In genomic region chr17:75893305-75894048, GRCh38 we compare ENCODE assay signal across 14 cellular contexts. TPM values are rescaled to one million over a fixed set of nuclear protein-coding genes. Genes with fewer than 3 reads are reported as not detected.
DNase-seq lines count a peak whose midpoint lies in the region; ATAC-seq and TF ChIP-seq lines count a peak whose summit lies in the region.
"Had no signal": no experiment of that assay in that cellular context is flagged by ENCODE, and none has a peak within 500 bp of the region (broad histone marks: within the 10 kb centered on the region; RNA-seq: fewer than 3 reads in every experiment).

No MANE protein-coding gene starts in this region.

- no peak overlapping the region for H3K4me2 ChIP-seq in mammary epithelial cell (ENCODE audit: insufficient read depth, low read depth, low read length)

- H3K9ac ChIP-seq in mucosa of stomach (ENCODE audit: low read length) (peak overlapping the region; percentile 8), mammary epithelial cell (ENCODE audit: insufficient read depth, low read length) (no peak overlapping the region)

- DNase-seq in AG04450 (ENCODE audit: low read depth, low spot score) (no peak), NCI-H1092 (lab: John Stamatoyannopoulos, UW) (no peak), EL (no peak), mammary epithelial cell (no peak), COLO829 (ENCODE audit: low spot score) (no peak)
- DNase-seq in CD8-positive, alpha-beta T cell: no peak
- DNase-seq: cerebellar nuclear complex; NCI-H2029; NCI-H748 treated with DMSO at 0.1 percent for 48 hours; stimulated activated CD4-positive, alpha-beta T cell treated with anti-CD3 and anti-CD28 coated beads, Interleukin-15, amount 100 ng/mL, for 24 hours had no signal

- no peak overlapping the region for H2AFZ ChIP-seq in mammary epithelial cell (ENCODE audit: low read depth, low read length)

- no peak overlapping the region for H3K4me3 Mint-ChIP-seq in CD8-positive, alpha-beta T cell
- H3K4me3 Mint-ChIP-seq in activated naive CD8-positive, alpha-beta T cell: peak overlapping the region; percentile 70

- peaks cover 25% of the 10 kb centered on the region for H3K4me1 Mint-ChIP-seq in CD8-positive, alpha-beta T cell (ENCODE audit: low read depth)
- peaks cover 23% of the 10 kb centered on the region for H3K4me1 Mint-ChIP-seq in activated naive CD8-positive, alpha-beta T cell (ENCODE audit: low read depth)

- H3K4me1 ChIP-seq in CD8-positive, alpha-beta T cell (ENCODE audit: insufficient read depth, low read length): peaks cover 20% of the 10 kb centered on the region
- H3K4me1 ChIP-seq in mucosa of stomach (ENCODE audit: control insufficient read depth, insufficient read depth, low read length) (peaks cover 29% of the 10 kb centered on the region), mammary epithelial cell (ENCODE audit: insufficient read depth, low read length) (peaks cover 8% of the 10 kb centered on the region)

- in situ Hi-C loops in mammary epithelial cell (cut with MboI; ENCODE audit: low sequenced_read_pairs in 2 of 2): loop anchor here in 1 of 2 donors (25.0 kb wide), 1 partner anchor 231 kb away; the partner anchor contains the start of genes RECQL5 and SAP30BP

- H3K4me3 ChIP-seq in AG04450 (ENCODE audit: low read depth, low read length) (no peak overlapping the region), mucosa of stomach (ENCODE audit: low read length) (no peak overlapping the region), mammary epithelial cell (replicated peaks in 1 of 3; ENCODE audit: insufficient read depth in 1 of 3, low read depth in 2 of 3, low read length in 3 of 3) (no peak overlapping the region)
- H3K4me3 ChIP-seq in CD8-positive, alpha-beta T cell (ENCODE audit: low read depth, low read length): no peak overlapping the region
- H3K4me3 ChIP-seq: thoracic aorta had no signal

- H3K27me3 Mint-ChIP-seq in CD8-positive, alpha-beta T cell (ENCODE audit: low read depth): no peaks in the 10 kb centered on the region
- no peaks in the 10 kb centered on the region for H3K27me3 Mint-ChIP-seq in activated naive CD8-positive, alpha-beta T cell

- BruUV-seq in mammary epithelial cell (replicated peaks; lab: Mats Ljungman, UMichigan): no TSS peak

- no peak for TF ChIP-seq CTCF in AG04450 (IDR thresholded peaks at IDR 0.05; ENCODE audit: low read depth, low read length)
- no peak for TF ChIP-seq CTCF in CD8-positive, alpha-beta T cell (IDR thresholded peaks at IDR 0.05)
- no peak for TF ChIP-seq CTCF in mammary epithelial cell (conservative IDR thresholded peaks at IDR 0.05 in 1 of 2, IDR thresholded peaks at IDR 0.05 in 1 of 2; ENCODE audit: extremely low read depth in 1 of 2, insufficient read depth in 1 of 2, low read depth in 1 of 2, low read length in 2 of 2)

- H3K27me3 ChIP-seq in AG04450 (ENCODE audit: control insufficient read depth, insufficient read depth, low read length): no peaks in the 10 kb centered on the region
- H3K27me3 ChIP-seq in CD8-positive, alpha-beta T cell (ENCODE audit: insufficient read depth, low read length): no peaks in the 10 kb centered on the region
- no peaks in the 10 kb centered on the region for H3K27me3 ChIP-seq in mucosa of stomach (ENCODE audit: control insufficient read depth, insufficient read depth, low read length)
- no peaks in the 10 kb centered on the region for H3K27me3 ChIP-seq in mammary epithelial cell (ENCODE audit: insufficient read depth, low read length)

- dilution Hi-C loops in mammary epithelial cell (cut with HindIII; ENCODE audit: low sequenced_read_pairs): loop anchor here (5.0 kb wide), 1 partner anchor 51 kb away; the partner anchor contains the start of gene UNC13D

- H3K27ac ChIP-seq in AG04450 (ENCODE audit: low read depth, low read length) (peak overlapping the region; percentile 2), mammary epithelial cell (ENCODE audit: insufficient read depth, low read depth, low read length) (no peak overlapping the region)
- no peak overlapping the region for H3K27ac ChIP-seq in CD8-positive, alpha-beta T cell (ENCODE audit: low read depth, low read length)
- H3K27ac ChIP-seq: epithelial cell of prostate had no signal

- peaks cover 31% of the 10 kb centered on the region for H3K36me3 Mint-ChIP-seq in CD8-positive, alpha-beta T cell
- no peaks in the 10 kb centered on the region for H3K36me3 Mint-ChIP-seq in activated naive CD8-positive, alpha-beta T cell

- no peaks in the 10 kb centered on the region for H4K20me1 ChIP-seq in mammary epithelial cell (ENCODE audit: insufficient read depth, low read length)

- ATAC-seq in CD8-positive, alpha-beta T cell: no peak

- H3K36me3 ChIP-seq in CD8-positive, alpha-beta T cell (ENCODE audit: insufficient read depth, low read length): no peaks in the 10 kb centered on the region
- H3K36me3 ChIP-seq in mucosa of stomach (ENCODE audit: control insufficient read depth, insufficient read depth, low read length) (no peaks in the 10 kb centered on the region), mammary epithelial cell (ENCODE audit: insufficient read depth, low read length) (no peaks in the 10 kb centered on the region)

- peak overlapping the region; percentile 25 for H3K27ac Mint-ChIP-seq in CD8-positive, alpha-beta T cell
- peak overlapping the region; percentile 81 for H3K27ac Mint-ChIP-seq in activated naive CD8-positive, alpha-beta T cell

- H3K9me3 ChIP-seq in AG04450 (ENCODE audit: control insufficient read depth, insufficient read depth, low read length) (no peaks in the 10 kb centered on the region; the same call in 1 of the 2 replicates), mucosa of stomach (ENCODE audit: control insufficient read depth, low read length) (no peaks in the 10 kb centered on the region), mammary epithelial cell (replicated peaks; ENCODE audit: insufficient read depth, low read length) (no peaks in the 10 kb centered on the region)
- no peaks in the 10 kb centered on the region for H3K9me3 ChIP-seq in CD8-positive, alpha-beta T cell (ENCODE audit: low read length)
- H3K9me3 ChIP-seq: thoracic aorta had no signal

- POLR2A ChIA-PET in AG04450 (lab: Yijun Ruan, JAX): interaction anchor here (0.6 kb wide), 1 partner anchor 79 kb away, joined by 3 read pairs; no protein-coding TSS in a partner anchor
- POLR2A ChIA-PET in CD8-positive, alpha-beta T cell (lab: Charles Lee): interaction anchor here (1.5 to 4.6 kb wide), 2 partner anchors 11 to 17 kb away, joined by 4 to 54 read pairs; no protein-coding TSS in a partner anchor

- 99% methylated on average over 14 of the region's 18 CpGs for WGBS in mammary epithelial cell (ENCODE audit: low coverage, missing lambda C conversion rate)

- peaks cover 17% of the 10 kb centered on the region for H3K79me2 ChIP-seq in mammary epithelial cell (ENCODE audit: insufficient read depth, low read length)

- CTCF ChIA-PET in AG04450 (lab: Charles Lee): no interaction called here
- CTCF ChIA-PET in CD8-positive, alpha-beta T cell (lab: Charles Lee): interaction anchor here (0.6 to 2.0 kb wide), 4 partner anchors 11 to 146 kb away, joined by 3 to 5 read pairs (median 4); no protein-coding TSS in a partner anchor
- CTCF ChIA-PET in mammary epithelial cell (lab: Charles Lee; ENCODE audit: low non-redundant PET): no interaction called here

- H3K9me3 Mint-ChIP-seq in CD8-positive, alpha-beta T cell: no peaks in the 10 kb centered on the region
- no peaks in the 10 kb centered on the region for H3K9me3 Mint-ChIP-seq in activated naive CD8-positive, alpha-beta T cell (ENCODE audit: low read depth)

- intact Hi-C loops in CD8-positive, alpha-beta T cell (cut with DNase I, micrococcal nuclease): no loop called here
- intact Hi-C loops in mammary epithelial cell (cut with micrococcal nuclease): no loop called here

RNA-seq across cellular contexts. Expression of gene TRIM65, which starts 3.3 kb away (rescaled TPM):
- polyA plus RNA-seq in AG04450 (2011; rRNA removed) (6.5 and 8.7 TPM in 2 replicates), mammary epithelial cell (6.8 TPM)
- 6.3 and 8.6 TPM in 2 replicates for polyA minus RNA-seq in AG04450 (2011; rRNA and poly(A)+ RNA removed)
- total RNA-seq in CD8-positive, alpha-beta T cell: 10 to 100 TPM; 13.6 to 15.1 TPM
- 10 to 100 TPM; 19.3 to 20.2 TPM for total RNA-seq in mammary epithelial cell
- polyA minus RNA-seq in mammary epithelial cell: 25.9 TPM

RNA-seq across cellular contexts. Expression of gene MRPL38, which starts 11.2 kb away (rescaled TPM):
- polyA plus RNA-seq in AG04450 (2011; rRNA removed) (16.6 and 21.9 TPM in 2 replicates), mammary epithelial cell (46.3 TPM)
- polyA minus RNA-seq in AG04450 (2011; rRNA and poly(A)+ RNA removed): 21.9 and 33.7 TPM in 2 replicates
- 100 to 1,000 TPM; 171 to 181 TPM for total RNA-seq in CD8-positive, alpha-beta T cell
- total RNA-seq in mammary epithelial cell: 10 to 100 TPM; 24.0 to 67.6 TPM
- 29.7 TPM for polyA minus RNA-seq in mammary epithelial cell

RNA-seq across cellular contexts. Expression of gene TRIM47, which starts 15.1 kb away (rescaled TPM):
- polyA plus RNA-seq in AG04450 (2011; rRNA removed): 5.7 and 9.2 TPM in 2 replicates
- 8.8 and 13.8 TPM in 2 replicates for polyA minus RNA-seq in AG04450 (2011; rRNA and poly(A)+ RNA removed)
- total RNA-seq in CD8-positive, alpha-beta T cell: 1 to 10 TPM; 1.6 to 1.7 TPM
- 10 to 100 TPM; 49.3 to 54.8 TPM for total RNA-seq in mammary epithelial cell
- 33.5 TPM for polyA plus RNA-seq in mammary epithelial cell
- 44.0 TPM for polyA minus RNA-seq in mammary epithelial cell

RNA-seq across cellular contexts. Expression of gene WBP2, which starts 38.3 kb away (rescaled TPM):
- polyA plus RNA-seq in AG04450 (2011; rRNA removed): 33.3 and 35.3 TPM in 2 replicates
- polyA minus RNA-seq in AG04450 (2011; rRNA and poly(A)+ RNA removed): 30.2 and 36.0 TPM in 2 replicates
- 10 to 100 TPM; 69.1 to 80.2 TPM for total RNA-seq in CD8-positive, alpha-beta T cell
- total RNA-seq in mammary epithelial cell: 10 to 100 TPM; 50.2 to 88.0 TPM
- 42.7 TPM for polyA plus RNA-seq in mammary epithelial cell
- polyA minus RNA-seq in mammary epithelial cell: 117 TPM

RNA-seq across cellular contexts. Expression of gene FBF1, which starts 47.4 kb away (rescaled TPM):
- polyA plus RNA-seq in AG04450 (2011; rRNA removed) (2.5 and 4.0 TPM in 2 replicates), mammary epithelial cell (4.8 TPM)
- polyA minus RNA-seq in AG04450 (2011; rRNA and poly(A)+ RNA removed): 3.8 and 6.0 TPM in 2 replicates
- total RNA-seq in CD8-positive, alpha-beta T cell: 10 to 100 TPM; 18.6 to 21.1 TPM
- 10 to 100 TPM; 12.0 to 13.5 TPM for total RNA-seq in mammary epithelial cell
- polyA minus RNA-seq in mammary epithelial cell: 1.6 TPM

Comparison
In these comparisons a context has a peak if more than half of its experiments do, and no peak if none do; other contexts are left out.
1. RNA of gene TRIM47, which starts 15.1 kb away (total RNA-seq): 49.3 to 54.8 TPM in mammary epithelial cell; 1.6 to 1.7 TPM in CD8-positive, alpha-beta T cell; every median in the first group is over 10 times any median in the second.